ENCODE assay signal across 1 cellular context in the genomic region with DNA sequence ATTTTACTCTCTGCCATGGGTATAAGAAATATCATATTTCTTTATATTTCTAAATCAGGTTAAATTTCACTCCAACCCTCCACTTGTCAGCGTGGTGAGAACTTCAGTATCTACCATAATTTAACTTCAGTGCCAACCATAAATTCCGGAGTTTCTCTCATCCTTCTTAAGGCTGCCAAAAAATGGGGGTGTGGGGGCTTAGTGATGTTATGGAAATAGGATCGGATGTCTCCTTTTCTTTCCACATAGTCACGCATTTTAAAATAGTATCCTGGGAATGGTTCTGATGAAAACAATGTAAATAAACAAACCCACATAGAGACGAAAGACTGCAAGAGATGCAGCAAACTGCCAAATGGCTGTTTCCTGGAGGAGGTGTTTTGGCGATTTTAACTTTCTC.
TF ChIP-seq lines count a peak whose summit lies in the region.

No MANE protein-coding gene starts in this region.

TF ChIP-seq in IMR-90, 13 proteins besides CTCF, POLR2A, EP300 and RAD21 (continued from another document):
- TF ChIP-seq MXI1 (IDR thresholded peaks at IDR 0.05; ENCODE audit: borderline replicate concordance, low read depth, low read length): no peak
